Comparison of ENCODE assay signal across 11 cellular contexts in genomic region chr2:231716641-231717280, GRCh38. TPM values are rescaled to one million over a fixed set of nuclear protein-coding genes. Genes with fewer than 3 reads are reported as not detected.
DNase-seq lines count a peak whose midpoint lies in the region; ATAC-seq and TF ChIP-seq lines count a peak whose summit lies in the region.
"Had no signal": no experiment of that assay in that cellular context is flagged by ENCODE, and none has a peak within 500 bp of the region (broad histone marks: within the 10 kb centered on the region; RNA-seq: fewer than 3 reads in every experiment).

No MANE protein-coding gene starts in this region.

- no peak for TF ChIP-seq CTCF in RWPE1 (conservative IDR thresholded peaks at IDR 0.05; ENCODE audit: low read depth)
- TF ChIP-seq CTCF in fibroblast of pulmonary artery (IDR thresholded peaks at IDR 0.05; ENCODE audit: low read length, missing control alignments), result no peak

- ATAC-seq in Right ventricle myocardium inferior (peak; percentile 7), left cardiac atrium (no peak), GM18502 (IDR thresholded peaks at IDR 0.05; ENCODE audit: poor library complexity, unreplicated experiment) (no peak), GM18498 (IDR thresholded peaks at IDR 0.05; ENCODE audit: unreplicated experiment) (no peak)
- ATAC-seq in stimulated activated memory B cell treated with anti-CD40 and anti-IgM and Interleukin-4, amounts not matched to agents 10 μg/mL and 1 μg/mL and 100 μg/mL, for 72 hours, result no peak
- ATAC-seq: mucosa of descending colon had no signal

- no peak overlapping the region for H3K4me3 Mint-ChIP-seq in stimulated activated memory B cell treated with anti-CD40 and anti-IgM and Interleukin-4, amounts not matched to agents 10 μg/mL and 1 μg/mL and 100 μg/mL, for 72 hours

- peak overlapping the region; percentile 100 for H3K27ac Mint-ChIP-seq in stimulated activated memory B cell treated with anti-CD40 and anti-IgM and Interleukin-4, amounts not matched to agents 10 μg/mL and 1 μg/mL and 100 μg/mL, for 72 hours

- no peaks in the 10 kb centered on the region for H3K9me3 Mint-ChIP-seq in stimulated activated memory B cell treated with anti-CD40 and anti-IgM and Interleukin-4, amounts not matched to agents 10 μg/mL and 1 μg/mL and 100 μg/mL, for 72 hours

- intact Hi-C loops in Right ventricle myocardium inferior (cut with DNase I) (no loop called here), left cardiac atrium (cut with DNase I) (no loop called here)

- H3K36me3 Mint-ChIP-seq in stimulated activated memory B cell treated with anti-CD40 and anti-IgM and Interleukin-4, amounts not matched to agents 10 μg/mL and 1 μg/mL and 100 μg/mL, for 72 hours, result peaks cover 32% of the 10 kb centered on the region

- POLR2A ChIA-PET in RWPE1 (lab: Yijun Ruan, JAX; ENCODE audit: low non-redundant PET), result no interaction called here

- DNase-seq in Right ventricle myocardium inferior (ENCODE audit: missing footprints), result no peak
- DNase-seq in left cardiac atrium, result no peak
- no peak for DNase-seq in RWPE1 (ENCODE audit: low spot score)
- DNase-seq in fibroblast of pulmonary artery (ENCODE audit: low read depth), result peak; percentile 47
- no peak for DNase-seq in DMS79 treated with DMSO at 0.1 percent for 48 hours (lab: John Stamatoyannopoulos, UW)
- DNase-seq: colonic mucosa, NCI-H1694 treated with DMSO at 0.1 percent for 48 hours had no signal

- CTCF ChIA-PET in RWPE1 (lab: Yijun Ruan, JAX), result interaction anchor here (0.5 to 3.7 kb wide), 7 partner anchors 35 to 295 kb away, joined by 3 to 111 read pairs (median 5); no protein-coding TSS in a partner anchor

- H3K4me3 ChIP-seq in fibroblast of pulmonary artery (replicated peaks; ENCODE audit: low read depth, low read length), result no peak overlapping the region
- H3K4me3 ChIP-seq: colonic mucosa, mucosa of descending colon had no signal

- peaks cover 73% of the 10 kb centered on the region for H3K4me1 Mint-ChIP-seq in stimulated activated memory B cell treated with anti-CD40 and anti-IgM and Interleukin-4, amounts not matched to agents 10 μg/mL and 1 μg/mL and 100 μg/mL, for 72 hours

- peak overlapping the region; percentile 87 for H3K27ac ChIP-seq in RWPE1
- H3K27ac ChIP-seq: colonic mucosa had no signal

- no peaks in the 10 kb centered on the region for H3K27me3 Mint-ChIP-seq in stimulated activated memory B cell treated with anti-CD40 and anti-IgM and Interleukin-4, amounts not matched to agents 10 μg/mL and 1 μg/mL and 100 μg/mL, for 72 hours

RNA-seq across cellular contexts. Expression of gene PTMA, which starts 8.4 kb away (rescaled TPM):
- total RNA-seq in Right ventricle myocardium inferior (264 TPM), left cardiac atrium (100 to 1,000 TPM; 343 to 402 TPM)
